8 cellular contexts compared by ENCODE assay signal in the genomic region with DNA sequence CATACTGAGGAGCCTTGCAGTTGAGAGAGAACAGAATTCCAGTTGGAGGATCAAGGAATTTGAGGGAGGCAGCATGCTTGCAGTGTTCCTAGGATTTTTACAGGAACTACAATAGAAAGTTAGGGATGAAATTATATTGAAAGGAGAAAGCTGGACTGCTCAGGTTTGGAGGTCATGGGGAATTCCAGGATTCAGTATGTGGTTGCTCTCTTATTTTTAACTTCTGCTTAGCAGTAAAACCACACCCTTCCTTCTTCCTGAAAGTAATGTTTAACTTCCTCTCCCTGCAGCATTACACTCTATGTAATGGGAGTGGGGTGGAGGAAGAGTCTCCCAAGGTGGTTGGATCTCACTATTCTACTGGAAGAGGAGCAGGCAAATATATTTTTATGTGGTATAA.
DNase-seq lines count a peak whose midpoint lies in the region; ATAC-seq, FAIRE-seq and TF ChIP-seq lines count a peak whose summit lies in the region.

No MANE protein-coding gene starts in this region.

- H4K20me1 ChIP-seq in DOHH2 (ENCODE audit: control insufficient read depth, insufficient read depth, low read depth, low read length) (no peaks in the 10 kb centered on the region), MM.1S (ENCODE audit: insufficient read depth, low read length) (no peaks in the 10 kb centered on the region)

- intact Hi-C loops in posterior cingulate gyrus (cut with DNase I), result no loop called here

- peaks cover 20% of the 10 kb centered on the region for H3K36me3 ChIP-seq in DOHH2 (ENCODE audit: control insufficient read depth, low read length)
- H3K36me3 ChIP-seq in MM.1S (replicated peaks; ENCODE audit: insufficient read depth, low read length), result no peaks in the 10 kb centered on the region
- peaks cover 3% of the 10 kb centered on the region for H3K36me3 ChIP-seq in neutrophil

- 0 out of 2 replicates have a peak overlapping the region, but pooled peaks have one; percentile 25 for H3K4me2 ChIP-seq in DOHH2 (ENCODE audit: low read length)
- peak overlapping the region; percentile 79 for H3K4me2 ChIP-seq in MM.1S (ENCODE audit: low read depth, low read length)

- no peaks in the 10 kb centered on the region for H3F3A ChIP-seq in DOHH2 (ENCODE audit: control insufficient read depth, insufficient read depth)
- H3F3A ChIP-seq in MM.1S (ENCODE audit: insufficient read depth, low read length), result no peaks in the 10 kb centered on the region

- no peak overlapping the region for H3K9ac ChIP-seq in MM.1S (ENCODE audit: low read length)

- H3K9me2 ChIP-seq in DOHH2 (replicated peaks; ENCODE audit: control insufficient read depth, low read length) (no peaks in the 10 kb centered on the region), MM.1S (replicated peaks; ENCODE audit: insufficient read depth, low read length) (no peaks in the 10 kb centered on the region)

- FAIRE-seq in colon (lab: Jason Lieb, UNC), result peak; percentile 49

- H3K27ac ChIP-seq in DOHH2 (ENCODE audit: low read depth, low read length), result no peak overlapping the region
- no peak overlapping the region for H3K27ac ChIP-seq in MM.1S (ENCODE audit: low read length)
- H3K27ac ChIP-seq in neutrophil, result peak overlapping the region; percentile 83

- H3K4me3 ChIP-seq in DOHH2 (ENCODE audit: low read length), result no peak overlapping the region
- H3K4me3 ChIP-seq in MM.1S (ENCODE audit: low read length), result peak overlapping the region; percentile 4; the same call in 1 of the 2 replicates
- H3K4me3 ChIP-seq in neutrophil (ENCODE audit: low read depth in 1 of 2, low read length in 1 of 2), result peak overlapping the region; percentile 39 to 47

- H3K4me1 ChIP-seq in DOHH2 (ENCODE audit: control insufficient read depth, low read length), result peaks cover 19% of the 10 kb centered on the region
- H3K4me1 ChIP-seq in MM.1S (ENCODE audit: low read length), result peaks cover 25% of the 10 kb centered on the region
- H3K4me1 ChIP-seq in neutrophil (ENCODE audit: control insufficient read depth in 1 of 2, insufficient read depth in 1 of 2, low read depth in 1 of 2, low read length in 1 of 2), result peaks cover 36 to 40% of the 10 kb centered on the region in 2 experiments

- ATAC-seq in GM18502 (IDR thresholded peaks at IDR 0.05; ENCODE audit: poor library complexity, unreplicated experiment), result no peak

- H2AFZ ChIP-seq in MM.1S (ENCODE audit: low read length), result peak overlapping the region; percentile 12; the same call in 1 of the 2 replicates

- H3K27me3 ChIP-seq in DOHH2 (ENCODE audit: control insufficient read depth, low read length), result no peaks in the 10 kb centered on the region
- no peaks in the 10 kb centered on the region for H3K27me3 ChIP-seq in MM.1S (replicated peaks; ENCODE audit: insufficient read depth, low read length)
- H3K27me3 ChIP-seq in neutrophil, result no peaks in the 10 kb centered on the region

- no peaks in the 10 kb centered on the region for H3K79me2 ChIP-seq in DOHH2 (ENCODE audit: control insufficient read depth, low read length)
- no peaks in the 10 kb centered on the region for H3K79me2 ChIP-seq in MM.1S (ENCODE audit: low read length)

- TF ChIP-seq CTCF in DOHH2 (IDR thresholded peaks at IDR 0.05; ENCODE audit: low read depth, low read length, poor library complexity, severe bottlenecking) (no peak), MM.1S (IDR thresholded peaks at IDR 0.05; ENCODE audit: low read length) (no peak), neutrophil (IDR thresholded peaks at IDR 0.05) (no peak)

- DNase-seq in MM.1S, result no peak
- DNase-seq in stimulated activated CD4-positive, alpha-beta T cell treated with anti-CD3 and anti-CD28 coated beads, Interleukin-4, amount 100 ng/mL, for 1 hour, result no peak
- no peak for DNase-seq in NCI-H524 (lab: John Stamatoyannopoulos, UW)
- DNase-seq in posterior cingulate gyrus, result no peak

- H3K9me3 ChIP-seq in DOHH2 (ENCODE audit: control insufficient read depth, insufficient read depth, low read length), result no peaks in the 10 kb centered on the region
- no peaks in the 10 kb centered on the region for H3K9me3 ChIP-seq in MM.1S (replicated peaks; ENCODE audit: insufficient read depth, low read length)
- no peaks in the 10 kb centered on the region for H3K9me3 ChIP-seq in neutrophil
